8 cellular contexts compared by ENCODE assay signal in genomic region chr11:43944761-43945311, GRCh38. TPM values are rescaled to one million over a fixed set of nuclear protein-coding genes. Genes with fewer than 3 reads are reported as not detected.
A peak's percentile ranks its signal among the peaks of the same experiment; 100 is the strongest.
DNase-seq lines count a peak whose midpoint lies in the region; ATAC-seq and TF ChIP-seq lines count a peak whose summit lies in the region.

No MANE protein-coding gene starts in this region.

- H3K27me3 Mint-ChIP-seq in Caco-2 (ENCODE audit: insufficient read depth, unreplicated experiment), result peaks cover 24% of the 10 kb centered on the region
- H3K27me3 Mint-ChIP-seq in activated naive CD4-positive, alpha-beta T cell treated with anti-CD3 and anti-CD28 coated beads, Interleukin-2, amount 10 ng/mL, durations not matched to agents 7 days and 5 days, result peaks cover 90% of the 10 kb centered on the region

- POLR2A ChIA-PET in Caco-2 (lab: Charles Lee), result no interaction called here

- H3K27ac ChIP-seq in cardiac muscle cell, result no peak overlapping the region
- peak overlapping the region; percentile 79 for H3K27ac ChIP-seq in psoas muscle
- peak overlapping the region; percentile 46 to 85 for H3K27ac ChIP-seq in aorta (ENCODE audit: low read depth in 1 of 2, low read length in 2 of 2)

- TF ChIP-seq CTCF in Caco-2 (IDR thresholded peaks at IDR 0.05; ENCODE audit: insufficient read depth in 1 of 2, low read depth in 1 of 2, low read length in 1 of 2, severe bottlenecking in 1 of 2, unreplicated experiment in 1 of 2) (peak; percentile 87), cardiac muscle cell (IDR thresholded peaks at IDR 0.05; ENCODE audit: low read depth, low read length) (peak; percentile 85), psoas muscle (IDR thresholded peaks at IDR 0.05) (peak; percentile 93)

- intact Hi-C loops in Caco-2 (cut with micrococcal nuclease; ENCODE audit: unreplicated experiment) (loop anchor here (1.0 kb wide), 1 partner anchor 55 kb away; no protein-coding TSS in a partner anchor), psoas muscle (cut with DNase I) (loop anchor here (1.0 to 5.0 kb wide), 4 partner anchors 38 to 92 kb away; no protein-coding TSS in a partner anchor), aorta (cut with DNase I) (loop anchor here (2.0 to 5.0 kb wide), 3 partner anchors 42 to 88 kb away; no protein-coding TSS in a partner anchor)

- no peak overlapping the region for H3K27ac Mint-ChIP-seq in Caco-2 (ENCODE audit: unreplicated experiment)
- no peak overlapping the region for H3K27ac Mint-ChIP-seq in activated naive CD4-positive, alpha-beta T cell treated with anti-CD3 and anti-CD28 coated beads, Interleukin-2, amount 10 ng/mL, durations not matched to agents 7 days and 5 days

- H3K36me3 ChIP-seq in Caco-2 (ENCODE audit: control insufficient read depth, insufficient read depth, low read length) (no peaks in the 10 kb centered on the region), cardiac muscle cell (no peaks in the 10 kb centered on the region), psoas muscle (ENCODE audit: insufficient read depth in 1 of 2, low read depth in 1 of 2) (no peaks in the 10 kb centered on the region), aorta (ENCODE audit: control insufficient read depth in 1 of 2, insufficient read depth in 2 of 2, low read length in 1 of 2) (no peaks in the 10 kb centered on the region)

- H3K9me3 ChIP-seq in Caco-2 (no peaks in the 10 kb centered on the region), cardiac muscle cell (ENCODE audit: low read depth) (no peaks in the 10 kb centered on the region), psoas muscle (no peaks in the 10 kb centered on the region), aorta (ENCODE audit: control insufficient read depth, low read length) (no peaks in the 10 kb centered on the region)

- peaks cover 12% of the 10 kb centered on the region for H3K4me1 Mint-ChIP-seq in Caco-2 (ENCODE audit: low read depth, unreplicated experiment)
- peaks cover 19% of the 10 kb centered on the region for H3K4me1 Mint-ChIP-seq in activated naive CD4-positive, alpha-beta T cell treated with anti-CD3 and anti-CD28 coated beads, Interleukin-2, amount 10 ng/mL, durations not matched to agents 7 days and 5 days

- DNase-seq in Caco-2 (peak; percentile 66 to 84), SK-N-DZ (ENCODE audit: low spot score) (peak; percentile 43), cardiac muscle cell (ENCODE audit: low read depth in 1 of 2, low spot score in 1 of 2) (peak; percentile 44 to 57), psoas muscle (peak; percentile 77 to 89), aorta (peak; percentile 83 to 95), SHP77 treated with DMSO at 0.1 percent for 48 hours (lab: John Stamatoyannopoulos, UW) (no peak)
- DNase-seq in activated naive CD4-positive, alpha-beta T cell treated with anti-CD3 and anti-CD28 coated beads, Interleukin-2, amount 10 ng/mL, durations not matched to agents 7 days and 5 days, result peak; percentile 82

- ATAC-seq in HG02852 (IDR thresholded peaks at IDR 0.05; ENCODE audit: unreplicated experiment) (peak; percentile 39), psoas muscle (peak; percentile 69 to 85 (median 76)), aorta (ENCODE audit: low FRiP score) (peak; percentile 48)

- no TSS peak for BruUV-seq in Caco-2 (replicated peaks; lab: Mats Ljungman, UMichigan)

- CTCF ChIA-PET in Caco-2 (lab: Charles Lee), result interaction anchor here (1.3 kb wide), 1 partner anchor 55 kb away, joined by 7 read pairs; no protein-coding TSS in a partner anchor
- CTCF ChIA-PET in activated naive CD4-positive, alpha-beta T cell treated with anti-CD3 and anti-CD28 coated beads, Interleukin-2, amount 10 ng/mL, durations not matched to agents 7 days and 5 days (lab: Charles Lee), result interaction anchor here (0.6 to 2.0 kb wide), 12 partner anchors 11 to 226 kb away, joined by 3 to 19 read pairs (median 3); no protein-coding TSS in a partner anchor

- H3K4me3 ChIP-seq in Caco-2 (ENCODE audit: low read depth, low read length) (no peak overlapping the region), cardiac muscle cell (peak overlapping the region; percentile 73), psoas muscle (peak overlapping the region; percentile 83), aorta (ENCODE audit: low read length in 2 of 2) (peak overlapping the region; percentile 35 to 99)

- peaks cover 12% of the 10 kb centered on the region for H3K36me3 Mint-ChIP-seq in Caco-2 (ENCODE audit: insufficient read depth, unreplicated experiment)
- no peaks in the 10 kb centered on the region for H3K36me3 Mint-ChIP-seq in activated naive CD4-positive, alpha-beta T cell treated with anti-CD3 and anti-CD28 coated beads, Interleukin-2, amount 10 ng/mL, durations not matched to agents 7 days and 5 days

- H3K27me3 ChIP-seq in Caco-2 (replicated peaks; ENCODE audit: control insufficient read depth, insufficient read depth, low read length) (peaks cover 11% of the 10 kb centered on the region), cardiac muscle cell (peaks cover 19% of the 10 kb centered on the region), psoas muscle (ENCODE audit: insufficient read depth in 3 of 3, low read length in 2 of 3) (peaks cover 0 to 12% (median 4%) of the 10 kb centered on the region in 3 donors), aorta (ENCODE audit: control insufficient read depth in 1 of 2, insufficient read depth in 2 of 2, low read length in 1 of 2) (no peaks in the 10 kb centered on the region)

- peak overlapping the region; percentile 81 for H3K4me3 Mint-ChIP-seq in Caco-2 (ENCODE audit: unreplicated experiment)
- peak overlapping the region; percentile 62 for H3K4me3 Mint-ChIP-seq in activated naive CD4-positive, alpha-beta T cell treated with anti-CD3 and anti-CD28 coated beads, Interleukin-2, amount 10 ng/mL, durations not matched to agents 7 days and 5 days

- 16 to 22% (median 17%) methylated on average over 16 of the region's 16 CpGs for WGBS in psoas muscle, 3 donors
- WGBS in aorta, 2 donors, result 2% methylated on average over 16 of the region's 16 CpGs

- H3K4me1 ChIP-seq in Caco-2, result peaks cover 8% of the 10 kb centered on the region
- H3K4me1 ChIP-seq in cardiac muscle cell (ENCODE audit: low read depth), result no peaks in the 10 kb centered on the region
- H3K4me1 ChIP-seq in psoas muscle, result peaks cover 13% of the 10 kb centered on the region
- no peaks in the 10 kb centered on the region for H3K4me1 ChIP-seq in aorta (ENCODE audit: control insufficient read depth in 1 of 2, insufficient read depth in 2 of 2, low read length in 2 of 2)

- no peaks in the 10 kb centered on the region for H3K9me3 Mint-ChIP-seq in Caco-2 (ENCODE audit: unreplicated experiment)
- H3K9me3 Mint-ChIP-seq in activated naive CD4-positive, alpha-beta T cell treated with anti-CD3 and anti-CD28 coated beads, Interleukin-2, amount 10 ng/mL, durations not matched to agents 7 days and 5 days, result no peaks in the 10 kb centered on the region

RNA-seq across cellular contexts. Expression of gene C11orf96, which starts 2.4 kb away (rescaled TPM):
- total RNA-seq in Caco-2 (2022) (0.26 TPM in 1 of 2 replicates, not detected in the other), cardiac muscle cell (48.6 and 79.6 TPM in 2 replicates), psoas muscle (100 to 1,000 TPM in 1 of 4 donors, 10 to 100 TPM in 3; 16.5 to 122 (median 61.0) TPM), aorta (1,000 to 10,000 TPM in 1 of 2 donors, 100 to 1,000 TPM in 1; 629 to 1,628 TPM)
- polyA plus RNA-seq in SK-N-DZ (2014; cell fraction: cytosol; rRNA removed), result 8.4 and 13.8 TPM in 2 replicates
- polyA plus RNA-seq in SK-N-DZ (2014; cell fraction: nucleus; rRNA removed), result 6.5 and 12.0 TPM in 2 replicates
- polyA plus RNA-seq in cardiac muscle cell (7.1 and 14.5 TPM in 2 replicates), psoas muscle (10 to 100 TPM in 1 of 3 donors, 1 to 10 TPM in 2; 8.5 to 13.2 (median 10.0) TPM), aorta (100 to 1,000 TPM in 1 of 2 donors, 10 to 100 TPM in 1; 67.7 to 759 TPM)

Comparison
In these comparisons a context has a peak if more than half of its experiments do, and no peak if none do; other contexts are left out.
1. RNA of gene C11orf96, which starts 2.4 kb away (total RNA-seq): 629 to 1,628 TPM in aorta, 16.5 to 122 TPM in psoas muscle and 48.6 to 79.6 TPM in cardiac muscle cell; 0.26 TPM in Caco-2; every median in the first group is over 10 times any median in the second.
2. Peak in every context shown above with its lines, with median percentiles within 50 percentile points of each other: CTCF ChIP-seq and ATAC-seq.